Comparison of ENCODE assay signal across 14 cellular contexts in genomic region chr6:34423254-34423653, GRCh38. TPM values are rescaled to one million over a fixed set of nuclear protein-coding genes. Genes with fewer than 3 reads are reported as not detected.
DNase-seq lines count a peak whose midpoint lies in the region; ATAC-seq and TF ChIP-seq lines count a peak whose summit lies in the region.
"Had no signal": no experiment of that assay in that cellular context is flagged by ENCODE, and none has a peak within 500 bp of the region (broad histone marks: within the 10 kb centered on the region; RNA-seq: fewer than 3 reads in every experiment).

No MANE protein-coding gene starts in this region.

- H3K27ac ChIP-seq in PC-3 (ENCODE audit: low read length) (no peak overlapping the region), endodermal cell (ENCODE audit: low read depth, low read length) (no peak overlapping the region)
- H3K27ac ChIP-seq: suprapubic skin had no signal

- peaks cover 42% of the 10 kb centered on the region for H3K36me3 Mint-ChIP-seq in activated T-cell treated with anti-CD3 and anti-CD28 coated beads, Interleukin-2, amount 50 U/mL, for 4 hours (ENCODE audit: insufficient read depth)
- H3K36me3 Mint-ChIP-seq in endodermal cell (ENCODE audit: low read depth), result peaks cover 70% of the 10 kb centered on the region

- TF ChIP-seq CTCF in PC-3 (conservative IDR thresholded peaks at IDR 0.05; ENCODE audit: low read depth, low read length), result no peak
- no peak for TF ChIP-seq CTCF in endodermal cell (conservative IDR thresholded peaks at IDR 0.05)

- H3K9me2 ChIP-seq in PC-3 (replicated peaks; ENCODE audit: low read length), result no peaks in the 10 kb centered on the region

- peaks cover 36% of the 10 kb centered on the region for H3K4me1 Mint-ChIP-seq in activated T-cell treated with anti-CD3 and anti-CD28 coated beads, Interleukin-2, amount 50 U/mL, for 4 hours (ENCODE audit: low read depth)
- peaks cover 4% of the 10 kb centered on the region for H3K4me1 Mint-ChIP-seq in endodermal cell

- H3K9me3 ChIP-seq in PC-3 (ENCODE audit: low read length) (no peaks in the 10 kb centered on the region), endodermal cell (ENCODE audit: control insufficient read depth, low read length) (no peaks in the 10 kb centered on the region), skeletal muscle satellite cell (replicated peaks; ENCODE audit: low read length) (no peaks in the 10 kb centered on the region)
- H3K9me3 ChIP-seq: suprapubic skin had no signal

- no peaks in the 10 kb centered on the region for H3K9me3 Mint-ChIP-seq in activated T-cell treated with anti-CD3 and anti-CD28 coated beads, Interleukin-2, amount 50 U/mL, for 4 hours
- H3K9me3 Mint-ChIP-seq in endodermal cell, result no peaks in the 10 kb centered on the region

- no TSS peak for BruUV-seq in PC-3 (replicated peaks; lab: Mats Ljungman, UMichigan)

- H3K27ac Mint-ChIP-seq in endodermal cell, result peak overlapping the region; percentile 74

- intact Hi-C loops in PC-3 (cut with micrococcal nuclease), result no loop called here

- H3K4me3 ChIP-seq in PC-3 (ENCODE audit: low read length) (peak overlapping the region; percentile 99; the same call in 1 of the 2 replicates), endodermal cell (ENCODE audit: low read length) (peak overlapping the region; percentile 100), skeletal muscle satellite cell (ENCODE audit: low read length) (no peak overlapping the region)
- H3K4me3 ChIP-seq: suprapubic skin had no signal

- peak overlapping the region; percentile 99 for H3K4me3 Mint-ChIP-seq in activated T-cell treated with anti-CD3 and anti-CD28 coated beads, Interleukin-2, amount 50 U/mL, for 4 hours
- H3K4me3 Mint-ChIP-seq in endodermal cell, result peak overlapping the region; percentile 99

- CTCF ChIA-PET in PC-3 (lab: Charles Lee), result no interaction called here

- H3K4me1 ChIP-seq in PC-3 (ENCODE audit: insufficient read depth, low read length) (peaks cover 19% of the 10 kb centered on the region), endodermal cell (ENCODE audit: control insufficient read depth, insufficient read depth, low read length) (no peaks in the 10 kb centered on the region), skeletal muscle satellite cell (ENCODE audit: control insufficient read depth, insufficient read depth, low read length) (peaks cover 19% of the 10 kb centered on the region)

- peak overlapping the region; percentile 94 for H3K4me2 ChIP-seq in PC-3 (ENCODE audit: low read length)
- no peak overlapping the region for H3K4me2 ChIP-seq in skeletal muscle satellite cell (ENCODE audit: low read length)

- WGBS in endodermal cell (ENCODE audit: insufficient coverage in 1 of 2, insufficient read length in 1 of 2), 2 experiments, result 98 to 100% methylated on average over 1 to 5 of the region's 5 CpGs

- no peaks in the 10 kb centered on the region for H3K27me3 ChIP-seq in PC-3 (ENCODE audit: low read length)
- H3K27me3 ChIP-seq in endodermal cell (ENCODE audit: control insufficient read depth, insufficient read depth, low read length, poor library complexity, severe bottlenecking), result no peaks in the 10 kb centered on the region
- H3K27me3 ChIP-seq in skeletal muscle satellite cell (ENCODE audit: control insufficient read depth, insufficient read depth, low read length), result no peaks in the 10 kb centered on the region
- H3K27me3 ChIP-seq: suprapubic skin had no signal

- peaks cover 50% of the 10 kb centered on the region for H4K20me1 ChIP-seq in PC-3 (ENCODE audit: low read length)

- no peak for ATAC-seq in activated T-cell treated with anti-CD3 and anti-CD28 coated beads, Interleukin-2, amount 50 U/mL, for 4 hours
- ATAC-seq in PC-3 (no peak), GM21423 (IDR thresholded peaks at IDR 0.05; ENCODE audit: unreplicated experiment) (no peak), HG03108 (IDR thresholded peaks at IDR 0.05; ENCODE audit: unreplicated experiment) (no peak)

- H3K9ac ChIP-seq in PC-3 (ENCODE audit: low read length) (no peak overlapping the region), endodermal cell (ENCODE audit: extremely low read depth, low read length, poor library complexity, severe bottlenecking) (no peak overlapping the region), skeletal muscle satellite cell (ENCODE audit: low read depth, low read length) (peak overlapping the region; percentile 0)

- H3K36me3 ChIP-seq in PC-3 (ENCODE audit: low read depth, low read length), result peaks cover 59% of the 10 kb centered on the region
- peaks cover 71% of the 10 kb centered on the region for H3K36me3 ChIP-seq in endodermal cell (ENCODE audit: control insufficient read depth, insufficient read depth, low read length)
- peaks cover 59% of the 10 kb centered on the region for H3K36me3 ChIP-seq in skeletal muscle satellite cell (ENCODE audit: insufficient read depth, low read length)

- H3F3A ChIP-seq in PC-3 (ENCODE audit: low read length, unreplicated experiment), result peaks cover 18% of the 10 kb centered on the region

- no peak overlapping the region for H2AFZ ChIP-seq in PC-3 (ENCODE audit: low read length)

- POLR2A ChIA-PET in PC-3 (lab: Charles Lee; ENCODE audit: unreplicated experiment), result no interaction called here

- peaks cover 60% of the 10 kb centered on the region for H3K79me2 ChIP-seq in PC-3 (ENCODE audit: low read length)

- DNase-seq in activated T-cell treated with anti-CD3 and anti-CD28 coated beads, Interleukin-2, amount 50 U/mL, for 4 hours, result no peak
- no peak for DNase-seq in activated T-cell treated with anti-CD3 and anti-CD28 coated beads, Interleukin-2, amount 50 U/mL, for 48 hours
- DNase-seq in PC-3 (peak; percentile 23), endodermal cell (no peak), Kasumi-1 (lab: John Stamatoyannopoulos, UW) (no peak)
- DNase-seq: activated CD4-positive, alpha-beta T cell treated with anti-CD3 and anti-CD28 coated beads, Interleukin-2, amount 50 U/mL, for 4 hours; aorta; effector CD4-positive, alpha-beta T cell; GDM1 had no signal

- H3K27me3 Mint-ChIP-seq in activated T-cell treated with anti-CD3 and anti-CD28 coated beads, Interleukin-2, amount 50 U/mL, for 4 hours (ENCODE audit: low read depth), result no peaks in the 10 kb centered on the region
- H3K27me3 Mint-ChIP-seq in endodermal cell (ENCODE audit: insufficient read depth), result no peaks in the 10 kb centered on the region

RNA-seq across cellular contexts. Expression of gene RPS10, which starts 2.6 kb away (rescaled TPM):
- 1,000 to 10,000 TPM; 2,110 to 2,267 (median 2,151) TPM for total RNA-seq in activated T-cell treated with anti-CD3 and anti-CD28 coated beads, Interleukin-2, amount 50 U/mL, for 4 hours
- total RNA-seq in PC-3 (2014; rRNA removed), result 2,227 and 3,060 TPM in 2 replicates
- 1,000 to 10,000 TPM; 1,892 to 2,030 TPM for total RNA-seq in endodermal cell
- 2,352 TPM for polyA plus RNA-seq in endodermal cell (2013, experiment 1 of 2)
- 2,233 TPM for polyA plus RNA-seq in endodermal cell (2013, experiment 2 of 2)
- total RNA-seq in skeletal muscle satellite cell (2012; rRNA removed), result 2,752 and 3,798 TPM in 2 replicates

RNA-seq across cellular contexts. Expression of gene NUDT3, which starts 30.8 kb away (rescaled TPM):
- total RNA-seq in activated T-cell treated with anti-CD3 and anti-CD28 coated beads, Interleukin-2, amount 50 U/mL, for 4 hours, result 10 to 100 TPM; 26.1 to 28.1 (median 26.2) TPM
- total RNA-seq in PC-3 (2014; rRNA removed) (24.6 and 28.7 TPM in 2 replicates), endodermal cell (10 to 100 TPM; 22.8 to 24.7 TPM)
- polyA plus RNA-seq in endodermal cell (2013, experiment 1 of 2), result 26.1 TPM
- polyA plus RNA-seq in endodermal cell (2013, experiment 2 of 2), result 28.7 TPM
- total RNA-seq in skeletal muscle satellite cell (2012; rRNA removed), result 19.0 and 19.2 TPM in 2 replicates

RNA-seq across cellular contexts. Expression of gene PACSIN1, which starts 42.6 kb away (rescaled TPM):
- under 1 TPM in 1 of 3 donors, not detected in 2; 0.05 TPM for total RNA-seq in activated T-cell treated with anti-CD3 and anti-CD28 coated beads, Interleukin-2, amount 50 U/mL, for 4 hours
- total RNA-seq in PC-3 (2014; rRNA removed) (2.3 and 3.5 TPM in 2 replicates), endodermal cell (1 to 10 TPM; 7.2 to 7.3 TPM)
- polyA plus RNA-seq in endodermal cell (2013, experiment 1 of 2), result 2.4 TPM
- 1.7 TPM for polyA plus RNA-seq in endodermal cell (2013, experiment 2 of 2)
- total RNA-seq in skeletal muscle satellite cell (2012; rRNA removed), result 0.44 TPM in 1 of 2 replicates, not detected in the other
- polyA plus RNA-seq: AG04450 had no signal
